Comparison of ENCODE assay signal across 8 cellular contexts in genomic region chr1:41739061-41739955, GRCh38.
DNase-seq lines count a peak whose midpoint lies in the region; TF ChIP-seq lines count a peak whose summit lies in the region.

No MANE protein-coding gene starts in this region.

- TF ChIP-seq POLR2A in Peyer's patch (IDR thresholded peaks at IDR 0.05) (no peak), spleen (IDR thresholded peaks at IDR 0.05) (no peak)

- H3K27me3 ChIP-seq in DOHH2 (ENCODE audit: control insufficient read depth, low read length): peaks cover 19% of the 10 kb centered on the region
- H3K27me3 ChIP-seq in Peyer's patch: no peaks in the 10 kb centered on the region
- no peaks in the 10 kb centered on the region for H3K27me3 ChIP-seq in spleen (replicated peaks in 1 of 7)

- no peak overlapping the region for H3K4me3 ChIP-seq in DOHH2 (ENCODE audit: low read length)
- peak overlapping the region in 2 of 4 donors; percentile 2 to 7 for H3K4me3 ChIP-seq in Peyer's patch
- H3K4me3 ChIP-seq in spleen: peak overlapping the region in 5 of 8 donors; percentile 7 to 47 (median 12)

- H3K9me3 Mint-ChIP-seq in HFFc6: no peaks in the 10 kb centered on the region

- H3K4me3 Mint-ChIP-seq in HFFc6: peak overlapping the region; percentile 35; the same call in 1 of the 2 replicates

- H3K9me2 ChIP-seq in DOHH2 (replicated peaks; ENCODE audit: control insufficient read depth, low read length): no peaks in the 10 kb centered on the region

- peaks cover 24% of the 10 kb centered on the region for H3K4me1 ChIP-seq in DOHH2 (ENCODE audit: control insufficient read depth, low read length)
- peaks cover 0 to 27% (median 13%) of the 10 kb centered on the region in 4 donors for H3K4me1 ChIP-seq in Peyer's patch
- peaks cover 28 to 91% (median 61%) of the 10 kb centered on the region in 6 donors for H3K4me1 ChIP-seq in spleen

- intact Hi-C loops in cardiac septum (cut with DNase I) (loop anchor here (2.0 kb wide), 1 partner anchor 77 kb away; no protein-coding TSS in a partner anchor), spleen (cut with DNase I; ENCODE audit: low total_unique reads) (no loop called here)

- H3K27ac Mint-ChIP-seq in HFFc6: peak overlapping the region; percentile 87

- 0 out of 2 replicates have a peak overlapping the region, but pooled peaks have one; percentile 15 for H3K4me2 ChIP-seq in DOHH2 (ENCODE audit: low read length)

- H3F3A ChIP-seq in DOHH2 (ENCODE audit: control insufficient read depth, insufficient read depth): no peaks in the 10 kb centered on the region

- 4 to 31% (median 7%) methylated on average over 8 to 21 of the region's 21 CpGs for WGBS in spleen, 5 donors

- no peaks in the 10 kb centered on the region for H3K36me3 ChIP-seq in DOHH2 (ENCODE audit: control insufficient read depth, low read length)
- H3K36me3 ChIP-seq in Peyer's patch: no peaks in the 10 kb centered on the region
- no peaks in the 10 kb centered on the region for H3K36me3 ChIP-seq in spleen

- no peaks in the 10 kb centered on the region for H3K79me2 ChIP-seq in DOHH2 (ENCODE audit: control insufficient read depth, low read length)

- peaks cover 53% of the 10 kb centered on the region for H3K4me1 Mint-ChIP-seq in HFFc6 (ENCODE audit: low read depth)

- H3K27me3 Mint-ChIP-seq in HFFc6 (ENCODE audit: insufficient read depth): peaks cover 2% of the 10 kb centered on the region; the same call in 1 of the 2 replicates

- no peak for TF ChIP-seq CTCF in DOHH2 (IDR thresholded peaks at IDR 0.05; ENCODE audit: low read depth, low read length, poor library complexity, severe bottlenecking)
- no peak for TF ChIP-seq CTCF in HFFc6 (IDR thresholded peaks at IDR 0.05)
- no peak for TF ChIP-seq CTCF in Peyer's patch (IDR thresholded peaks at IDR 0.05)
- no peak for TF ChIP-seq CTCF in spleen (IDR thresholded peaks at IDR 0.05 in 8 of 11, conservative IDR thresholded peaks at IDR 0.05 in 3 of 11)

- H3K9me3 ChIP-seq in DOHH2 (ENCODE audit: control insufficient read depth, insufficient read depth, low read length) (no peaks in the 10 kb centered on the region), Peyer's patch (no peaks in the 10 kb centered on the region), spleen (no peaks in the 10 kb centered on the region)

- DNase-seq in HFFc6 (peak; percentile 46), Peyer's patch (peak in 2 of 3 donors; percentile 81 to 87), activated gamma-delta T cell treated with Interleukin-2 at 50 U/mL for 16 hours (peak; percentile 42), cardiac septum (ENCODE audit: low spot score) (peak; percentile 95), spleen (peak; percentile 95), iPS-NIHi7 (ENCODE audit: extremely low spot score) (no peak), cortex of kidney (lab: John Stamatoyannopoulos, UW) (no peak)

- no peaks in the 10 kb centered on the region for H3K36me3 Mint-ChIP-seq in HFFc6 (ENCODE audit: low read depth)

- no peak overlapping the region for H3K27ac ChIP-seq in DOHH2 (ENCODE audit: low read depth, low read length)
- peak overlapping the region; percentile 14 to 52 (median 31) for H3K27ac ChIP-seq in Peyer's patch
- peak overlapping the region; percentile 2 to 92 (median 86) for H3K27ac ChIP-seq in spleen

- no peaks in the 10 kb centered on the region for H4K20me1 ChIP-seq in DOHH2 (ENCODE audit: control insufficient read depth, insufficient read depth, low read depth, low read length)

Comparison
In these comparisons a context has a peak if more than half of its experiments do, and no peak if none do; other contexts are left out.
1. DNase-seq: peak in HFFc6 (single experiment), Peyer's patch (2 of 3), activated gamma-delta T cell treated with Interleukin-2 at 50 U/mL for 16 hours (single experiment), cardiac septum (single experiment) and spleen (single experiment); none in iPS-NIHi7 (single experiment) and cortex of kidney (single experiment).